In genomic region chrX:53422915-53423268, GRCh38 we compare ENCODE assay signal across 8 cellular contexts. TPM values are rescaled to one million over a fixed set of nuclear protein-coding genes. Genes with fewer than 3 reads are reported as not detected.
DNase-seq lines count a peak whose midpoint lies in the region; ATAC-seq and TF ChIP-seq lines count a peak whose summit lies in the region.

No MANE protein-coding gene starts in this region.

- TF ChIP-seq CTCF in ascending aorta (IDR thresholded peaks at IDR 0.05) = no peak
- no peak for TF ChIP-seq CTCF in left lung (IDR thresholded peaks at IDR 0.05)
- TF ChIP-seq CTCF in thyroid gland (IDR thresholded peaks at IDR 0.05) = no peak
- no peak for TF ChIP-seq CTCF in GM10266 (IDR thresholded peaks at IDR 0.05; ENCODE audit: control insufficient read depth, insufficient read depth, low read depth, missing control alignments)

- peak; percentile 27 for ATAC-seq in left lung

- H3K27me3 Mint-ChIP-seq in activated T-cell treated with anti-CD3 and anti-CD28 coated beads, Interleukin-2, amount 50 U/mL, for 24 hours = no peaks in the 10 kb centered on the region

- DNase-seq in activated T-cell treated with anti-CD3 and anti-CD28 coated beads, Interleukin-2, amount 50 U/mL, for 24 hours = no peak
- DNase-seq in activated T-cell treated with anti-CD3 and anti-CD28 coated beads for 4 hours (no peak), ascending aorta (ENCODE audit: low spot score in 2 of 2) (no peak), left lung (no peak), thyroid gland (no peak), 8988T (no peak), GM10266 (ENCODE audit: extremely low spot score) (no peak), NCI-H1436 treated with DMSO at 0.1 percent for 48 hours (lab: John Stamatoyannopoulos, UW) (no peak)

- H3K4me3 ChIP-seq in ascending aorta (peak overlapping the region; percentile 73 to 85), left lung (peak overlapping the region; percentile 57 to 81), thyroid gland (replicated peaks in 1 of 3) (peak overlapping the region in 2 of 3 donors; percentile 47 to 59)

- intact Hi-C loops in ascending aorta (cut with DNase I) (loop anchor here (1.0 to 5.0 kb wide), 4 partner anchors 11 to 1161 kb away; partner anchors contain the start of genes HSD17B10 and KDM5C), left lung (cut with DNase I) (no loop called here), thyroid gland (cut with DNase I) (loop anchor here (10.0 kb wide), 1 partner anchor 198 kb away; the partner anchor contains the start of gene KDM5C)

- H3K36me3 Mint-ChIP-seq in activated T-cell treated with anti-CD3 and anti-CD28 coated beads, Interleukin-2, amount 50 U/mL, for 24 hours (ENCODE audit: low read depth) = peaks cover 44% of the 10 kb centered on the region

- H3K4me3 Mint-ChIP-seq in activated T-cell treated with anti-CD3 and anti-CD28 coated beads, Interleukin-2, amount 50 U/mL, for 24 hours = peak overlapping the region; percentile 91

- peak overlapping the region; percentile 99 for H3K27ac Mint-ChIP-seq in activated T-cell treated with anti-CD3 and anti-CD28 coated beads, Interleukin-2, amount 50 U/mL, for 24 hours

- H3K4me1 ChIP-seq in ascending aorta (peaks cover 5 to 10% of the 10 kb centered on the region in 2 donors), left lung (peaks cover 9 to 19% of the 10 kb centered on the region in 2 donors), thyroid gland (peaks cover 8 to 20% of the 10 kb centered on the region in 2 donors)

- no peaks in the 10 kb centered on the region for H3K27me3 ChIP-seq in ascending aorta
- no peaks in the 10 kb centered on the region for H3K27me3 ChIP-seq in left lung
- no peaks in the 10 kb centered on the region for H3K27me3 ChIP-seq in thyroid gland

- TF ChIP-seq POLR2A in thyroid gland (IDR thresholded peaks at IDR 0.05) = no peak

- peak overlapping the region; percentile 53 to 91 for H3K27ac ChIP-seq in ascending aorta
- H3K27ac ChIP-seq in left lung = peak overlapping the region; percentile 87 to 90
- peak overlapping the region; percentile 1 to 87 (median 41) for H3K27ac ChIP-seq in thyroid gland

- H3K36me3 ChIP-seq in ascending aorta (no peaks in the 10 kb centered on the region), left lung (peaks cover 0 to under 1% of the 10 kb centered on the region in 2 donors), thyroid gland (no peaks in the 10 kb centered on the region)

- peaks cover 30% of the 10 kb centered on the region for H3K4me1 Mint-ChIP-seq in activated T-cell treated with anti-CD3 and anti-CD28 coated beads, Interleukin-2, amount 50 U/mL, for 24 hours (ENCODE audit: low read depth)

- 0% methylated on average over 5 to 9 of the region's 14 CpGs for WGBS in thyroid gland, 2 donors

- H3K9me3 ChIP-seq in ascending aorta (no peaks in the 10 kb centered on the region), left lung (no peaks in the 10 kb centered on the region), thyroid gland (no peaks in the 10 kb centered on the region)

- H3K9me3 Mint-ChIP-seq in activated T-cell treated with anti-CD3 and anti-CD28 coated beads, Interleukin-2, amount 50 U/mL, for 24 hours = no peaks in the 10 kb centered on the region

RNA-seq across cellular contexts. Expression of gene RIBC1, which starts 0.2 kb away (rescaled TPM):
- not detected for total RNA-seq in ascending aorta
- 1 to 10 TPM; 1.9 TPM for total RNA-seq in left lung
- 1 to 10 TPM; 1.4 to 3.8 (median 3.0) TPM for total RNA-seq in thyroid gland

RNA-seq across cellular contexts. Expression of gene SMC1A, which starts 0.4 kb away (rescaled TPM):
- total RNA-seq in ascending aorta (11.2 TPM), left lung (10 to 100 TPM; 59.6 to 69.4 TPM), thyroid gland (10 to 100 TPM; 35.0 to 43.7 (median 36.9) TPM)

RNA-seq across cellular contexts. Expression of gene HSD17B10, which starts 11.3 kb away (rescaled TPM):
- total RNA-seq in ascending aorta (21.5 TPM), left lung (10 to 100 TPM; 68.4 to 81.0 TPM), thyroid gland (100 to 1,000 TPM in 2 of 4 donors, 10 to 100 TPM in 2; 88.8 to 122 (median 104) TPM)

Comparison
In these comparisons a context has a peak if more than half of its experiments do, and no peak if none do; other contexts are left out.
1. intact Hi-C loops: an anchor here in ascending aorta (1.0 to 5.0 kb wide) and thyroid gland (10.0 kb wide); none called in left lung.